In the genomic region with DNA sequence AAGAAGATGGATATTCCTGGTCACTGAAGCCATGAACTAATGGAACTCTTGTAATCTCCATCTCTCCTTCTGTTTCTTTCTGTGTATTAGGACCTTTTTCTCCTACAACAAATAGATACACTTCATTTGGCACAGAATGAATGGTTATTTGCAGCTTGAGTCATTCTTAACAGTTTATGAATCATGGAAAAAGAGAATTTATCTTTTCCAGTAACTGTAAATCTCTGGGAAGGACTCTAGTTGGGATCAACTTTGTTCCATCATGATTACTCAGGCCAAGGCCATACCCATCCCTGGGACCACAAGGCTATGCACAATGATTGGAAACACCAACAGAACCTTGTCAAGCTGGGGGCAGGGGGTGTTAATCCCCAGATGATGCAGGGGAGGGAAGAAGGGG, we compare ENCODE assay signal across 27 cellular contexts. TPM values are rescaled to one million over a fixed set of nuclear protein-coding genes. Genes with fewer than 3 reads are reported as not detected.
DNase-seq lines count a peak whose midpoint lies in the region; TF ChIP-seq lines count a peak whose summit lies in the region.
"Had no signal": no experiment of that assay in that cellular context is flagged by ENCODE, and none has a peak within 500 bp of the region (broad histone marks: within the 10 kb centered on the region; RNA-seq: fewer than 3 reads in every experiment).

No MANE protein-coding gene starts in this region.

- no peaks in the 10 kb centered on the region for H3K4me1 ChIP-seq in fibroblast of lung (ENCODE audit: control insufficient read depth, extremely low read depth, insufficient read depth, low read length)
- H3K4me1 ChIP-seq: gastroesophageal sphincter, uterus had no signal

- no peaks in the 10 kb centered on the region for H3K27me3 ChIP-seq in fibroblast of lung (ENCODE audit: control insufficient read depth, insufficient read depth, low read length)
- H3K27me3 ChIP-seq: cardiac muscle cell, gastroesophageal sphincter, MG63, uterus had no signal

- DNase-seq in activated naive CD4-positive, alpha-beta T cell treated with anti-CD3 and anti-CD28 coated beads, Interleukin-2, amount 10 ng/mL, durations not matched to agents 7 days and 5 days, result no peak
- DNase-seq in NCI-H226, result peak; percentile 20
- peak; percentile 50 to 72 for DNase-seq in fibroblast of lung (ENCODE audit: low read depth in 2 of 2)
- DNase-seq in stromal cell of bone marrow (ENCODE audit: low read depth), result peak; percentile 69
- no peak for DNase-seq in ecto neural progenitor cell (ENCODE audit: low spot score)
- no peak for DNase-seq in DMS53 (lab: John Stamatoyannopoulos, UW)
- no peak for DNase-seq in inferior parietal cortex (ENCODE audit: extremely low spot score)
- DNase-seq: activated CD4-positive, alpha-beta T cell treated with anti-CD3 and anti-CD28 coated beads for 36 hours; dermis blood vessel endothelial cell; H9; MG63; naive thymus-derived CD4-positive, alpha-beta T cell; NCI-H1436; NCI-H748 treated with DMSO at 0.1 percent for 48 hours; right cardiac atrium; SHP77; stimulated activated CD8-positive, alpha-beta memory T cell treated with anti-CD3 and anti-CD28 coated beads, Interleukin-4, amount 100 ng/mL, for 48 hours; T-cell; uterus had no signal

- CTCF ChIA-PET in activated naive CD4-positive, alpha-beta T cell treated with anti-CD3 and anti-CD28 coated beads, Interleukin-2, amount 10 ng/mL, durations not matched to agents 7 days and 5 days (lab: Charles Lee), result no interaction called here

- no peaks in the 10 kb centered on the region for H3K27me3 Mint-ChIP-seq in activated naive CD4-positive, alpha-beta T cell treated with anti-CD3 and anti-CD28 coated beads, Interleukin-2, amount 50 U/mL, for 24 hours
- H3K27me3 Mint-ChIP-seq in activated naive CD4-positive, alpha-beta T cell treated with anti-CD3 and anti-CD28 coated beads, Interleukin-2, amount 10 ng/mL, durations not matched to agents 7 days and 5 days, result no peaks in the 10 kb centered on the region
- H3K27me3 Mint-ChIP-seq: activated CD4-positive, alpha-beta T cell treated with anti-CD3 and anti-CD28 coated beads for 36 hours; IgD-negative memory B cell; memory B cell; naive thymus-derived CD4-positive, alpha-beta T cell; T-cell had no signal

- no peaks in the 10 kb centered on the region for H4K20me1 ChIP-seq in fibroblast of lung (ENCODE audit: control insufficient read depth, extremely low read depth, insufficient read depth, low read length)

- no peak for TF ChIP-seq CTCF in fibroblast of lung (conservative IDR thresholded peaks at IDR 0.05 in 1 of 2, IDR thresholded peaks at IDR 0.05 in 1 of 2; ENCODE audit: low read depth in 1 of 2, low read length in 2 of 2)

- H3K4me2 ChIP-seq in fibroblast of lung (ENCODE audit: extremely low read depth, insufficient read depth, low read length), result no peak overlapping the region

- peaks cover 46% of the 10 kb centered on the region for H3K4me1 Mint-ChIP-seq in activated naive CD4-positive, alpha-beta T cell treated with anti-CD3 and anti-CD28 coated beads, Interleukin-2, amount 50 U/mL, for 24 hours
- H3K4me1 Mint-ChIP-seq in activated naive CD4-positive, alpha-beta T cell treated with anti-CD3 and anti-CD28 coated beads, Interleukin-2, amount 10 ng/mL, durations not matched to agents 7 days and 5 days, result peaks cover 11% of the 10 kb centered on the region
- H3K4me1 Mint-ChIP-seq: H9, IgD-negative memory B cell, memory B cell had no signal

- H3K79me2 ChIP-seq in fibroblast of lung (ENCODE audit: control insufficient read depth, insufficient read depth, low read length), result no peaks in the 10 kb centered on the region

- H3K36me3 Mint-ChIP-seq in activated naive CD4-positive, alpha-beta T cell treated with anti-CD3 and anti-CD28 coated beads, Interleukin-2, amount 50 U/mL, for 24 hours, result peaks cover 5% of the 10 kb centered on the region
- peaks cover 3% of the 10 kb centered on the region for H3K36me3 Mint-ChIP-seq in activated naive CD4-positive, alpha-beta T cell treated with anti-CD3 and anti-CD28 coated beads, Interleukin-2, amount 10 ng/mL, durations not matched to agents 7 days and 5 days
- H3K36me3 Mint-ChIP-seq: IgD-negative memory B cell had no signal

- no peak overlapping the region for H3K4me3 ChIP-seq in fibroblast of lung (replicated peaks in 1 of 4; ENCODE audit: control extremely low read depth in 1 of 4, insufficient read depth in 1 of 4, low read depth in 3 of 4, low read length in 4 of 4)
- H3K4me3 ChIP-seq: cardiac muscle cell, gastroesophageal sphincter, MG63, uterus had no signal

- no peak overlapping the region for H3K4me3 Mint-ChIP-seq in activated naive CD4-positive, alpha-beta T cell treated with anti-CD3 and anti-CD28 coated beads, Interleukin-2, amount 50 U/mL, for 24 hours
- no peak overlapping the region for H3K4me3 Mint-ChIP-seq in activated naive CD4-positive, alpha-beta T cell treated with anti-CD3 and anti-CD28 coated beads, Interleukin-2, amount 10 ng/mL, durations not matched to agents 7 days and 5 days
- H3K4me3 Mint-ChIP-seq: activated CD4-positive, alpha-beta T cell treated with anti-CD3 and anti-CD28 coated beads for 36 hours; H9; IgD-negative memory B cell; memory B cell; naive thymus-derived CD4-positive, alpha-beta T cell; T-cell had no signal

- H3K9me3 ChIP-seq in fibroblast of lung (ENCODE audit: control insufficient read depth, insufficient read depth, low read depth, low read length), result no peaks in the 10 kb centered on the region
- H3K9me3 ChIP-seq: gastroesophageal sphincter, MG63, uterus had no signal

- no peak overlapping the region for H2AFZ ChIP-seq in fibroblast of lung (ENCODE audit: low read length)

- no peaks in the 10 kb centered on the region for H3K36me3 ChIP-seq in fibroblast of lung (ENCODE audit: control insufficient read depth, insufficient read depth, low read length)
- H3K36me3 ChIP-seq: cardiac muscle cell, gastroesophageal sphincter, MG63, uterus had no signal

- no peak overlapping the region for H3K27ac ChIP-seq in fibroblast of lung (ENCODE audit: insufficient read depth, low read length)
- H3K27ac ChIP-seq: C4-2B, cardiac muscle cell, gastroesophageal sphincter, uterus had no signal

- peak overlapping the region; percentile 14 for H3K27ac Mint-ChIP-seq in activated naive CD4-positive, alpha-beta T cell treated with anti-CD3 and anti-CD28 coated beads, Interleukin-2, amount 50 U/mL, for 24 hours
- no peak overlapping the region for H3K27ac Mint-ChIP-seq in activated naive CD4-positive, alpha-beta T cell treated with anti-CD3 and anti-CD28 coated beads, Interleukin-2, amount 10 ng/mL, durations not matched to agents 7 days and 5 days
- H3K27ac Mint-ChIP-seq: H9; IgD-negative memory B cell; memory B cell; naive thymus-derived CD4-positive, alpha-beta T cell; T-cell had no signal

- peaks cover 15% of the 10 kb centered on the region for H3K9me3 Mint-ChIP-seq in activated naive CD4-positive, alpha-beta T cell treated with anti-CD3 and anti-CD28 coated beads, Interleukin-2, amount 50 U/mL, for 24 hours
- peaks cover 17% of the 10 kb centered on the region for H3K9me3 Mint-ChIP-seq in activated naive CD4-positive, alpha-beta T cell treated with anti-CD3 and anti-CD28 coated beads, Interleukin-2, amount 10 ng/mL, durations not matched to agents 7 days and 5 days

- H3K9ac ChIP-seq in fibroblast of lung (ENCODE audit: insufficient read depth, low read length), result no peak overlapping the region

RNA-seq across cellular contexts. Expression of a gene that starts 36.1 kb away (rescaled TPM):
- 41.6 and 67.4 TPM in 2 replicates for total RNA-seq in fibroblast of lung
- polyA plus RNA-seq in fibroblast of lung, result 38.7 and 46.3 TPM in 2 replicates
- 39.1 and 50.9 TPM in 2 replicates for polyA plus RNA-seq in fibroblast of lung (2012)
- 3.7 and 23.6 TPM in 2 replicates for polyA minus RNA-seq in fibroblast of lung (ENCODE audit: low replicate concordance)
- total RNA-seq: G401, OCI-LY7 had no signal

Comparison
In these comparisons a context has a peak if more than half of its experiments do, and no peak if none do; other contexts are left out.
1. DNase-seq: peak in NCI-H226 (single experiment), fibroblast of lung (2 of 2) and stromal cell of bone marrow (single experiment); none in activated naive CD4-positive, alpha-beta T cell treated with anti-CD3 and anti-CD28 coated beads, Interleukin-2, amount 10 ng/mL, durations not matched to agents 7 days and 5 days (single experiment), ecto neural progenitor cell (single experiment), DMS53 (single experiment) and inferior parietal cortex (single experiment).